Comparison of ENCODE assay signal across 11 cellular contexts in genomic region chr10:43427166-43427825, GRCh38. TPM values are rescaled to one million over a fixed set of nuclear protein-coding genes. Genes with fewer than 3 reads are reported as not detected.
DNase-seq lines count a peak whose midpoint lies in the region; ATAC-seq lines count a peak whose summit lies in the region.
"Had no signal": no experiment of that assay in that cellular context is flagged by ENCODE, and none has a peak within 500 bp of the region (broad histone marks: within the 10 kb centered on the region; RNA-seq: fewer than 3 reads in every experiment).

No MANE protein-coding gene starts in this region.

- DNase-seq in cardiac septum (ENCODE audit: low spot score): peak; percentile 17
- no peak for DNase-seq in left cardiac atrium
- DNase-seq in activated T-cell treated with anti-CD3 and anti-CD28 coated beads, Interleukin-2, amount 50 U/mL, for 4 hours: peak; percentile 41
- DNase-seq in stimulated activated naive CD8-positive, alpha-beta T cell treated with anti-CD3 and anti-CD28 coated beads, Interleukin-15, Interleukin-2, amounts not matched to agents 100 U/mL and 50 U/mL, for 24 hours: peak; percentile 42
- DNase-seq in DMS53 (lab: John Stamatoyannopoulos, UW): no peak
- no peak for DNase-seq in GM19240 (ENCODE audit: insufficient read length, low spot score)
- DNase-seq: NCI-H1105 treated with DMSO at 0.1 percent for 48 hours; SJCRH30; stimulated activated CD8-positive, alpha-beta memory T cell treated with anti-CD3 and anti-CD28 coated beads, Interleukin-4, amount 100 ng/mL, for 48 hours had no signal

- no peak for ATAC-seq in left cardiac atrium
- peak; percentile 88 for ATAC-seq in HG03342 (IDR thresholded peaks at IDR 0.05; ENCODE audit: unreplicated experiment)
- peak; percentile 84 to 90 for ATAC-seq in activated T-cell treated with anti-CD3 and anti-CD28 coated beads, Interleukin-2, amount 50 U/mL, for 4 hours
- ATAC-seq in stimulated activated naive CD8-positive, alpha-beta T cell treated with anti-CD3 and anti-CD28 coated beads, Interleukin-15, Interleukin-2, amounts not matched to agents 100 U/mL and 50 U/mL, for 24 hours: peak; percentile 74
- no peak for ATAC-seq in esophagus mucosa

- H3K27me3 Mint-ChIP-seq in activated T-cell treated with anti-CD3 and anti-CD28 coated beads, Interleukin-2, amount 50 U/mL, for 4 hours (ENCODE audit: low read depth): no peaks in the 10 kb centered on the region

- intact Hi-C loops in cardiac septum (cut with DNase I): no loop called here
- intact Hi-C loops in left cardiac atrium (cut with DNase I): no loop called here

- H3K4me3 Mint-ChIP-seq in activated T-cell treated with anti-CD3 and anti-CD28 coated beads, Interleukin-2, amount 50 U/mL, for 4 hours: peak overlapping the region; percentile 63

- H3K9me3 Mint-ChIP-seq in activated T-cell treated with anti-CD3 and anti-CD28 coated beads, Interleukin-2, amount 50 U/mL, for 4 hours: no peaks in the 10 kb centered on the region

- peaks cover 18% of the 10 kb centered on the region for H3K4me1 Mint-ChIP-seq in activated T-cell treated with anti-CD3 and anti-CD28 coated beads, Interleukin-2, amount 50 U/mL, for 4 hours (ENCODE audit: low read depth)

- H3K36me3 Mint-ChIP-seq in activated T-cell treated with anti-CD3 and anti-CD28 coated beads, Interleukin-2, amount 50 U/mL, for 4 hours (ENCODE audit: insufficient read depth): no peaks in the 10 kb centered on the region

RNA-seq across cellular contexts. Expression of gene ZNF487, which starts 9.6 kb away (rescaled TPM):
- 2.7 TPM for total RNA-seq in cardiac septum
- 1 to 10 TPM; 2.2 to 2.3 TPM for total RNA-seq in left cardiac atrium
- total RNA-seq in activated T-cell treated with anti-CD3 and anti-CD28 coated beads, Interleukin-2, amount 50 U/mL, for 4 hours: 1 to 10 TPM; 1.3 to 3.8 (median 1.6) TPM
- 2.9 TPM for total RNA-seq in esophagus mucosa

RNA-seq across cellular contexts. Expression of gene HNRNPF, which starts 18.3 kb away (rescaled TPM):
- 80.8 TPM for total RNA-seq in cardiac septum
- 100 to 1,000 TPM in 1 of 2 donors, 10 to 100 TPM in 1; 83.6 to 107 TPM for total RNA-seq in left cardiac atrium
- total RNA-seq in activated T-cell treated with anti-CD3 and anti-CD28 coated beads, Interleukin-2, amount 50 U/mL, for 4 hours: 100 to 1,000 TPM; 531 to 572 (median 556) TPM
- 170 TPM for total RNA-seq in esophagus mucosa

RNA-seq across cellular contexts. Expression of gene FXYD4, which starts 55.9 kb away (rescaled TPM):
- total RNA-seq in cardiac septum (not detected), left cardiac atrium (not detected), esophagus mucosa (not detected)
- total RNA-seq in activated T-cell treated with anti-CD3 and anti-CD28 coated beads, Interleukin-2, amount 50 U/mL, for 4 hours: not detected
- total RNA-seq: SJCRH30 had no signal

Comparison
In these comparisons a context has a peak if more than half of its experiments do, and no peak if none do; other contexts are left out.
1. DNase-seq: peak in cardiac septum (single experiment), activated T-cell treated with anti-CD3 and anti-CD28 coated beads, Interleukin-2, amount 50 U/mL, for 4 hours (single experiment) and stimulated activated naive CD8-positive, alpha-beta T cell treated with anti-CD3 and anti-CD28 coated beads, Interleukin-15, Interleukin-2, amounts not matched to agents 100 U/mL and 50 U/mL, for 24 hours (single experiment); none in left cardiac atrium (single experiment), DMS53 (single experiment) and GM19240 (single experiment).
2. ATAC-seq: peak in HG03342 (single experiment), activated T-cell treated with anti-CD3 and anti-CD28 coated beads, Interleukin-2, amount 50 U/mL, for 4 hours (2 of 2) and stimulated activated naive CD8-positive, alpha-beta T cell treated with anti-CD3 and anti-CD28 coated beads, Interleukin-15, Interleukin-2, amounts not matched to agents 100 U/mL and 50 U/mL, for 24 hours (single experiment); none in left cardiac atrium (0 of 2) and esophagus mucosa (single experiment).